11 cellular contexts compared by ENCODE assay signal in genomic region chr17:77735051-77735340, GRCh38.
DNase-seq lines count a peak whose midpoint lies in the region; ATAC-seq and TF ChIP-seq lines count a peak whose summit lies in the region.
"Had no signal": no experiment of that assay in that cellular context is flagged by ENCODE, and none has a peak within 500 bp of the region (broad histone marks: within the 10 kb centered on the region; RNA-seq: fewer than 3 reads in every experiment).

No MANE protein-coding gene starts in this region.

- H3K9me3 ChIP-seq in A673 (ENCODE audit: low read depth, low read length, poor library complexity, severe bottlenecking) = no peaks in the 10 kb centered on the region
- no peaks in the 10 kb centered on the region for H3K9me3 ChIP-seq in SK-N-SH
- peaks cover 0 to 8% of the 10 kb centered on the region in 2 donors for H3K9me3 ChIP-seq in right atrium auricular region

- H3K4me1 ChIP-seq in A673 (ENCODE audit: insufficient read depth, low read length, poor library complexity, severe bottlenecking) = peaks cover 27% of the 10 kb centered on the region
- H3K4me1 ChIP-seq in SK-N-SH (ENCODE audit: control insufficient read depth in 1 of 2, insufficient read depth in 2 of 2, low read depth in 1 of 2, low read length in 1 of 2) = peaks cover 12 to 35% of the 10 kb centered on the region in 2 experiments; a peak in 3 of 4 replicates
- H3K4me1 ChIP-seq in right atrium auricular region = peaks cover 4 to 60% of the 10 kb centered on the region in 2 donors

- H3K36me3 ChIP-seq in A673 (ENCODE audit: insufficient read depth, low read length, poor library complexity, severe bottlenecking) (no peaks in the 10 kb centered on the region), SK-N-SH (replicated peaks in 1 of 2; ENCODE audit: control insufficient read depth in 1 of 2, insufficient read depth in 2 of 2, low read length in 1 of 2) (no peaks in the 10 kb centered on the region), right atrium auricular region (no peaks in the 10 kb centered on the region)

- WGBS in SK-N-SH (ENCODE audit: low lambda C conversion rate) = 31% methylated on average over 8 of the region's 8 CpGs

- H3K27me3 Mint-ChIP-seq in activated naive CD4-positive, alpha-beta T cell treated with anti-CD3 and anti-CD28 coated beads for 36 hours (ENCODE audit: low read depth) = no peaks in the 10 kb centered on the region
- no peaks in the 10 kb centered on the region for H3K27me3 Mint-ChIP-seq in glutamatergic neuron (ENCODE audit: unreplicated experiment)

- no peaks in the 10 kb centered on the region for H3K27me3 ChIP-seq in A673 (replicated peaks; ENCODE audit: insufficient read depth, low read depth, low read length, poor library complexity)
- no peaks in the 10 kb centered on the region for H3K27me3 ChIP-seq in SK-N-SH (ENCODE audit: insufficient read depth)
- H3K27me3 ChIP-seq in right atrium auricular region = no peaks in the 10 kb centered on the region

- CTCF ChIA-PET in A673 (lab: Charles Lee) = no interaction called here
- CTCF ChIA-PET in SK-N-SH (lab: Yijun Ruan, JAX) = interaction anchor here (0.6 to 4.3 kb wide), 20 partner anchors 12 to 334 kb away, joined by 3 to 26 read pairs (median 4); partner anchors contain the start of gene TNRC6C
- CTCF ChIA-PET in activated naive CD4-positive, alpha-beta T cell treated with anti-CD3 and anti-CD28 coated beads for 36 hours (lab: Charles Lee) = interaction anchor here (1.1 kb wide), 2 partner anchors 279 to 305 kb away, joined by 3 read pairs; no protein-coding TSS in a partner anchor

- POLR2A ChIA-PET in A673 (lab: Charles Lee; ENCODE audit: low non-redundant PET) = no interaction called here
- POLR2A ChIA-PET in SK-N-SH (lab: Yijun Ruan, JAX) = interaction anchor here (1.0 to 3.4 kb wide), 10 partner anchors 9 to 306 kb away, joined by 3 to 25 read pairs (median 6); partner anchors contain the start of gene TNRC6C

- peak overlapping the region; percentile 31 for H3K27ac ChIP-seq in A673 (ENCODE audit: low read depth, low read length, poor library complexity, severe bottlenecking)
- H3K27ac ChIP-seq in SK-N-SH (ENCODE audit: low read depth in 2 of 2, low read length in 1 of 2) = peak overlapping the region in 1 of 2 experiments; percentile 93; a peak in 2 of 4 replicates
- H3K27ac ChIP-seq in right atrium auricular region = peak overlapping the region; percentile 89 to 92

- H3K27ac Mint-ChIP-seq in activated naive CD4-positive, alpha-beta T cell treated with anti-CD3 and anti-CD28 coated beads for 36 hours = no peak overlapping the region
- H3K27ac Mint-ChIP-seq in glutamatergic neuron (ENCODE audit: unreplicated experiment) = no peak overlapping the region
- H3K27ac Mint-ChIP-seq: activated CD4-positive, alpha-beta T cell treated with anti-CD3 and anti-CD28 coated beads for 36 hours; B cell had no signal

- peaks cover 15% of the 10 kb centered on the region for H3K9me3 Mint-ChIP-seq in activated naive CD4-positive, alpha-beta T cell treated with anti-CD3 and anti-CD28 coated beads for 36 hours
- peaks cover 11% of the 10 kb centered on the region for H3K9me3 Mint-ChIP-seq in glutamatergic neuron (ENCODE audit: unreplicated experiment)

- H2AFZ ChIP-seq in SK-N-SH (ENCODE audit: low read depth) = no peak overlapping the region; the same call in 1 of the 2 replicates

- H4K20me1 ChIP-seq in SK-N-SH (ENCODE audit: insufficient read depth) = no peaks in the 10 kb centered on the region

- peak; percentile 30 for ATAC-seq in sciatic nerve
- ATAC-seq in HG03095 (IDR thresholded peaks at IDR 0.05; ENCODE audit: unreplicated experiment) = no peak
- ATAC-seq: activated CD4-positive, alpha-beta T cell treated with anti-CD3 and anti-CD28 coated beads for 36 hours had no signal

- intact Hi-C loops in A673 (cut with micrococcal nuclease; ENCODE audit: unreplicated experiment) (no loop called here), sciatic nerve (cut with DNase I) (no loop called here)
- intact Hi-C loops in activated naive CD4-positive, alpha-beta T cell treated with anti-CD3 and anti-CD28 coated beads for 36 hours (cut with micrococcal nuclease) = no loop called here

- no peaks in the 10 kb centered on the region for H3K4me1 Mint-ChIP-seq in activated naive CD4-positive, alpha-beta T cell treated with anti-CD3 and anti-CD28 coated beads for 36 hours (ENCODE audit: low read depth)
- H3K4me1 Mint-ChIP-seq in glutamatergic neuron (ENCODE audit: low read depth, unreplicated experiment) = peaks cover 7% of the 10 kb centered on the region
- H3K4me1 Mint-ChIP-seq: activated CD4-positive, alpha-beta T cell treated with anti-CD3 and anti-CD28 coated beads for 36 hours; B cell had no signal

- H3K9ac ChIP-seq in SK-N-SH = no peak overlapping the region

- peak overlapping the region; percentile 69 for H3K4me2 ChIP-seq in SK-N-SH

- TF ChIP-seq CTCF in A673 (conservative IDR thresholded peaks at IDR 0.05; ENCODE audit: low read depth, low read length) (no peak), SK-N-SH (IDR thresholded peaks at IDR 0.05) (no peak), right atrium auricular region (IDR thresholded peaks at IDR 0.05) (no peak), glutamatergic neuron (IDR thresholded peaks at IDR 0.05; ENCODE audit: partially characterized antibody, unreplicated experiment) (no peak)

- TF ChIP-seq RAD21 in SK-N-SH (IDR thresholded peaks at IDR 0.05; ENCODE audit: low read length) = no peak

- H3K79me2 ChIP-seq in SK-N-SH (ENCODE audit: insufficient read depth) = no peaks in the 10 kb centered on the region

- no TSS peak for BruUV-seq in A673 (replicated peaks; lab: Mats Ljungman, UMichigan)

- DNase-seq in A673 (ENCODE audit: low spot score) = no peak
- peak; percentile 77 for DNase-seq in SK-N-SH
- DNase-seq in right atrium auricular region (ENCODE audit: low spot score) = peak; percentile 58
- no peak for DNase-seq in sciatic nerve (ENCODE audit: low spot score)
- no peak for DNase-seq in activated naive CD4-positive, alpha-beta T cell treated with anti-CD3 and anti-CD28 coated beads for 36 hours
- no peak for DNase-seq in glutamatergic neuron
- no peak for DNase-seq in SHP77 treated with DMSO at 0.1 percent for 48 hours (lab: John Stamatoyannopoulos, UW)
- DNase-seq: activated CD4-positive, alpha-beta T cell treated with anti-CD3 and anti-CD28 coated beads for 36 hours; activated naive CD4-positive, alpha-beta T cell had no signal

- no peak for TF ChIP-seq EP300 in SK-N-SH (IDR thresholded peaks at IDR 0.05; ENCODE audit: borderline replicate concordance in 1 of 2, low read depth in 1 of 2, low read length in 1 of 2)

- no peaks in the 10 kb centered on the region for H3K9me2 ChIP-seq in SK-N-SH

- no peak overlapping the region for H3K4me3 Mint-ChIP-seq in activated naive CD4-positive, alpha-beta T cell treated with anti-CD3 and anti-CD28 coated beads for 36 hours
- H3K4me3 Mint-ChIP-seq in glutamatergic neuron (ENCODE audit: unreplicated experiment) = no peak overlapping the region
- H3K4me3 Mint-ChIP-seq: activated CD4-positive, alpha-beta T cell treated with anti-CD3 and anti-CD28 coated beads for 36 hours; B cell had no signal

- H3K4me3 ChIP-seq in A673 (ENCODE audit: low read depth, low read length, poor library complexity, severe bottlenecking) (peak overlapping the region; percentile 8), SK-N-SH (ENCODE audit: low read depth in 2 of 2, low read length in 1 of 2) (no peak overlapping the region), right atrium auricular region (peak overlapping the region in 1 of 2 donors; percentile 21)

- no peaks in the 10 kb centered on the region for H3F3A ChIP-seq in SK-N-SH (replicated peaks; ENCODE audit: insufficient read depth)

- H3K36me3 Mint-ChIP-seq in activated naive CD4-positive, alpha-beta T cell treated with anti-CD3 and anti-CD28 coated beads for 36 hours (ENCODE audit: low read depth) = no peaks in the 10 kb centered on the region
- peaks cover 24% of the 10 kb centered on the region for H3K36me3 Mint-ChIP-seq in glutamatergic neuron (ENCODE audit: unreplicated experiment)

TF ChIP-seq in SK-N-SH, 30 proteins besides CTCF, POLR2A, EP300 and RAD21:
- TF ChIP-seq EZH2phosphoT487 (IDR thresholded peaks at IDR 0.05; ENCODE audit: borderline replicate concordance, low read depth) (no peak), MEF2A (IDR thresholded peaks at IDR 0.05; ENCODE audit: borderline replicate concordance, low read depth) (no peak), IRF3 (IDR thresholded peaks at IDR 0.05; ENCODE audit: low read depth, low read length) (no peak), YY1 (IDR thresholded peaks at IDR 0.05; ENCODE audit: low read depth) (no peak), USF1 (IDR thresholded peaks at IDR 0.05; ENCODE audit: borderline replicate concordance, low read depth) (no peak), CHD2 (IDR thresholded peaks at IDR 0.05; ENCODE audit: low read length, partially characterized antibody) (peak; percentile 35), USF2 (IDR thresholded peaks at IDR 0.05; ENCODE audit: borderline replicate concordance, low read depth, low read length) (no peak), SIN3A (IDR thresholded peaks at IDR 0.05; ENCODE audit: borderline replicate concordance, low read depth, low read length) (no peak), POLR2AphosphoS5 (IDR thresholded peaks at IDR 0.05; ENCODE audit: low read depth, low read length) (no peak)

Comparison
In these comparisons a context has a peak if more than half of its experiments do, and no peak if none do; other contexts are left out.
1. DNase-seq: peak in SK-N-SH (single experiment) and right atrium auricular region (single experiment); none in A673 (single experiment), sciatic nerve (single experiment), activated naive CD4-positive, alpha-beta T cell treated with anti-CD3 and anti-CD28 coated beads for 36 hours (single experiment), glutamatergic neuron (single experiment) and SHP77 treated with DMSO at 0.1 percent for 48 hours (single experiment).